19 cellular contexts compared by ENCODE assay signal in the genomic region with DNA sequence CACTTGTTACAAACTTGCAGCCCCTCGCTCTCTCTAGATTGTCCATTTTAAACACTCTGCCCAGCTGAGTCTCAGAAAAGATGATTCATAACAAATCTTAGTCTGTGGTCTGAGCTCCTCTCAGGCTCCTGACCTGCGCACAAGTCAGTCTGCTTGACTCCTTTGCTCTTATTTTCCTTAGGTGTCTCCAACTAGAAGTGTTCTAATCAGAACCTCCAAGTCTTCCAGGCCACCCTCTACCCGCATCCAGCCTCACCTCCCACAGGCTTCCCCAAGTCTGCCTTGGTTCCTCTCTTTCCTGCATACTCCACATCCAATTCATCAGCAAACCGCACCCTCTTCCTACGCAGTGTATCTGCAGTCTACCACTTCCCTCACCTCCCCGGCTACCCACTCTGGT. TPM values are rescaled to one million over a fixed set of nuclear protein-coding genes. Genes with fewer than 3 reads are reported as not detected.
DNase-seq lines count a peak whose midpoint lies in the region; ATAC-seq and TF ChIP-seq lines count a peak whose summit lies in the region.
"Had no signal": no experiment of that assay in that cellular context is flagged by ENCODE, and none has a peak within 500 bp of the region (broad histone marks: within the 10 kb centered on the region; RNA-seq: fewer than 3 reads in every experiment).

No MANE protein-coding gene starts in this region.

- no peaks in the 10 kb centered on the region for H3K9me3 Mint-ChIP-seq in endodermal cell
- H3K9me3 Mint-ChIP-seq: IgD-negative memory B cell had no signal

- no peak for ATAC-seq in heart left ventricle
- ATAC-seq in right lobe of liver: no peak

- H3K36me3 ChIP-seq in right atrium auricular region: no peaks in the 10 kb centered on the region
- H3K36me3 ChIP-seq in heart left ventricle: no peaks in the 10 kb centered on the region
- H3K36me3 ChIP-seq in endodermal cell (ENCODE audit: control insufficient read depth, insufficient read depth, low read length): no peaks in the 10 kb centered on the region
- no peaks in the 10 kb centered on the region for H3K36me3 ChIP-seq in right lobe of liver
- H3K36me3 ChIP-seq: Peyer's patch had no signal

- H3K27ac ChIP-seq in right atrium auricular region (no peak overlapping the region), heart left ventricle (no peak overlapping the region), endodermal cell (ENCODE audit: low read depth, low read length) (no peak overlapping the region), right lobe of liver (no peak overlapping the region)
- H3K27ac ChIP-seq: Peyer's patch had no signal

- DNase-seq in right atrium auricular region (ENCODE audit: low spot score) (peak; percentile 48), heart left ventricle (no peak), RPMI7951 (ENCODE audit: low read depth) (peak; percentile 57), endodermal cell (peak; percentile 18), ureter (ENCODE audit: low spot score) (peak; percentile 17), right lobe of liver (no peak)
- no peak for DNase-seq in activated naive CD4-positive, alpha-beta T cell (lab: John Stamatoyannopoulos, UW)
- DNase-seq in activated CD4-positive, alpha-beta T cell treated with anti-CD3 and anti-CD28 coated beads for 1 hour: no peak
- DNase-seq: AML-193, Calu3, DMS79, NCI-H1417, NCI-H1930, NCI-H2171, NCI-H82, SHP77 had no signal

- no peaks in the 10 kb centered on the region for H3K36me3 Mint-ChIP-seq in endodermal cell (ENCODE audit: low read depth)
- H3K36me3 Mint-ChIP-seq: IgD-negative memory B cell had no signal

- H3K4me3 ChIP-seq in right atrium auricular region (no peak overlapping the region), heart left ventricle (no peak overlapping the region), endodermal cell (ENCODE audit: low read length) (no peak overlapping the region), right lobe of liver (no peak overlapping the region)
- H3K4me3 ChIP-seq: Peyer's patch had no signal

- intact Hi-C loops in heart left ventricle (cut with DNase I): no loop called here
- intact Hi-C loops in right lobe of liver (cut with DNase I): no loop called here

- peaks cover 7% of the 10 kb centered on the region for H3K27me3 Mint-ChIP-seq in endodermal cell (ENCODE audit: insufficient read depth)

- TF ChIP-seq POLR2A in heart left ventricle (IDR thresholded peaks at IDR 0.05) (no peak), right lobe of liver (IDR thresholded peaks at IDR 0.05) (no peak)

- H3K27me3 ChIP-seq in right atrium auricular region (no peaks in the 10 kb centered on the region), heart left ventricle (no peaks in the 10 kb centered on the region), endodermal cell (ENCODE audit: control insufficient read depth, insufficient read depth, low read length, poor library complexity, severe bottlenecking) (no peaks in the 10 kb centered on the region), right lobe of liver (no peaks in the 10 kb centered on the region)
- H3K27me3 ChIP-seq: Peyer's patch had no signal

- no peak for TF ChIP-seq CTCF in right atrium auricular region (IDR thresholded peaks at IDR 0.05)
- no peak for TF ChIP-seq CTCF in heart left ventricle (IDR thresholded peaks at IDR 0.05)
- no peak for TF ChIP-seq CTCF in endodermal cell (conservative IDR thresholded peaks at IDR 0.05)
- TF ChIP-seq CTCF in right lobe of liver (IDR thresholded peaks at IDR 0.05): no peak

- no peaks in the 10 kb centered on the region for H3K4me1 Mint-ChIP-seq in endodermal cell
- H3K4me1 Mint-ChIP-seq: IgD-negative memory B cell had no signal

- no peak overlapping the region for H3K4me3 Mint-ChIP-seq in endodermal cell
- H3K4me3 Mint-ChIP-seq: IgD-negative memory B cell had no signal

- H3K9me3 ChIP-seq in right atrium auricular region (no peaks in the 10 kb centered on the region), heart left ventricle (no peaks in the 10 kb centered on the region), endodermal cell (ENCODE audit: control insufficient read depth, low read length) (no peaks in the 10 kb centered on the region), right lobe of liver (no peaks in the 10 kb centered on the region)
- H3K9me3 ChIP-seq: Peyer's patch had no signal

- 91 to 95% (median 93%) methylated on average over 6 of the region's 6 CpGs for WGBS in heart left ventricle, 4 donors
- WGBS in endodermal cell (ENCODE audit: insufficient coverage in 1 of 2, insufficient read length in 1 of 2), 2 experiments: 93 to 94% methylated on average over 5 to 6 of the region's 6 CpGs
- WGBS in right lobe of liver (ENCODE audit: insufficient coverage, low coverage, low lambda C conversion rate, missing lambda C conversion rate): 95% methylated on average over 6 of the region's 6 CpGs

- H3K9ac ChIP-seq in endodermal cell (ENCODE audit: extremely low read depth, low read length, poor library complexity, severe bottlenecking): no peak overlapping the region

- no peak overlapping the region for H3K27ac Mint-ChIP-seq in endodermal cell

- H3K4me1 ChIP-seq in right atrium auricular region (no peaks in the 10 kb centered on the region), heart left ventricle (no peaks in the 10 kb centered on the region), endodermal cell (ENCODE audit: control insufficient read depth, insufficient read depth, low read length) (no peaks in the 10 kb centered on the region), right lobe of liver (peaks cover 0 to 14% (median 6%) of the 10 kb centered on the region in 4 donors)

RNA-seq across cellular contexts. Expression of gene BDKRB2, which starts 42.4 kb away (rescaled TPM):
- total RNA-seq in right atrium auricular region (1 to 10 TPM; 1.7 to 2.9 TPM), heart left ventricle (1 to 10 TPM in 5 of 9 donors, under 1 TPM in 4; 0.14 to 3.3 (median 1.0) TPM), endodermal cell (1 to 10 TPM; 1.1 to 3.8 TPM), ureter (17.1 TPM), right lobe of liver (under 1 TPM; 0.07 to 0.60 (median 0.22) TPM)
- polyA plus RNA-seq in heart left ventricle: under 1 TPM; 0.27 to 0.49 TPM
- total RNA-seq in RPMI7951 (2014; rRNA removed; shearing (Covaris generic)): 13.1 and 15.9 TPM in 2 replicates
- 0.57 TPM for polyA plus RNA-seq in endodermal cell (2013, experiment 1 of 2)
- 0.87 TPM for polyA plus RNA-seq in endodermal cell (2013, experiment 2 of 2)
- total RNA-seq: NCI-H460 had no signal
- polyA plus RNA-seq: IgD-negative memory B cell had no signal

Comparison
In these comparisons a context has a peak if more than half of its experiments do, and no peak if none do; other contexts are left out.
1. DNase-seq: peak in right atrium auricular region (single experiment), RPMI7951 (single experiment), endodermal cell (single experiment) and ureter (single experiment); none in heart left ventricle (0 of 5), activated naive CD4-positive, alpha-beta T cell (0 of 4), activated CD4-positive, alpha-beta T cell treated with anti-CD3 and anti-CD28 coated beads for 1 hour (single experiment) and right lobe of liver (0 of 3).